In genomic region chr12:28622416-28622815, GRCh38 we compare ENCODE assay signal across 18 cellular contexts.
DNase-seq lines count a peak whose midpoint lies in the region; TF ChIP-seq lines count a peak whose summit lies in the region.
"Had no signal": no experiment of that assay in that cellular context is flagged by ENCODE, and none has a peak within 500 bp of the region (broad histone marks: within the 10 kb centered on the region; RNA-seq: fewer than 3 reads in every experiment).

No MANE protein-coding gene starts in this region.

- no peak overlapping the region for H3K27ac Mint-ChIP-seq in MCF 10A (ENCODE audit: low read depth, unreplicated experiment)
- no peak overlapping the region for H3K27ac Mint-ChIP-seq in activated CD4-positive, alpha-beta memory T cell treated with anti-CD3 and anti-CD28 coated beads, Interleukin-2, amount 10 ng/mL, durations not matched to agents 7 days and 5 days
- H3K27ac Mint-ChIP-seq in activated naive CD4-positive, alpha-beta T cell treated with anti-CD3 and anti-CD28 coated beads for 36 hours: no peak overlapping the region
- H3K27ac Mint-ChIP-seq: activated naive CD4-positive, alpha-beta T cell treated with anti-CD3 and anti-CD28 coated beads, Interleukin-2, amount 50 U/mL, for 24 hours had no signal

- no peaks in the 10 kb centered on the region for H3K36me3 ChIP-seq in breast epithelium
- H3K36me3 ChIP-seq: Peyer's patch had no signal

- no peaks in the 10 kb centered on the region for H3K4me1 Mint-ChIP-seq in MCF 10A (ENCODE audit: insufficient read depth, unreplicated experiment)
- H3K4me1 Mint-ChIP-seq in activated CD4-positive, alpha-beta memory T cell treated with anti-CD3 and anti-CD28 coated beads, Interleukin-2, amount 10 ng/mL, durations not matched to agents 7 days and 5 days: no peaks in the 10 kb centered on the region
- H3K4me1 Mint-ChIP-seq in activated naive CD4-positive, alpha-beta T cell treated with anti-CD3 and anti-CD28 coated beads for 36 hours (ENCODE audit: low read depth): no peaks in the 10 kb centered on the region
- H3K4me1 Mint-ChIP-seq: activated naive CD4-positive, alpha-beta T cell treated with anti-CD3 and anti-CD28 coated beads, Interleukin-2, amount 50 U/mL, for 24 hours had no signal

- no peak overlapping the region for H3K4me3 Mint-ChIP-seq in MCF 10A (ENCODE audit: unreplicated experiment)
- H3K4me3 Mint-ChIP-seq in activated CD4-positive, alpha-beta memory T cell treated with anti-CD3 and anti-CD28 coated beads, Interleukin-2, amount 10 ng/mL, durations not matched to agents 7 days and 5 days: no peak overlapping the region
- no peak overlapping the region for H3K4me3 Mint-ChIP-seq in activated naive CD4-positive, alpha-beta T cell treated with anti-CD3 and anti-CD28 coated beads for 36 hours
- H3K4me3 Mint-ChIP-seq: activated naive CD4-positive, alpha-beta T cell treated with anti-CD3 and anti-CD28 coated beads, Interleukin-2, amount 50 U/mL, for 24 hours had no signal

- no peaks in the 10 kb centered on the region for H3K9me3 Mint-ChIP-seq in MCF 10A (ENCODE audit: unreplicated experiment)
- H3K9me3 Mint-ChIP-seq in activated CD4-positive, alpha-beta memory T cell treated with anti-CD3 and anti-CD28 coated beads, Interleukin-2, amount 10 ng/mL, durations not matched to agents 7 days and 5 days: no peaks in the 10 kb centered on the region
- no peaks in the 10 kb centered on the region for H3K9me3 Mint-ChIP-seq in activated naive CD4-positive, alpha-beta T cell treated with anti-CD3 and anti-CD28 coated beads for 36 hours

- no peak for TF ChIP-seq CTCF in MCF 10A (IDR thresholded peaks at IDR 0.05; ENCODE audit: unreplicated experiment)
- no peak for TF ChIP-seq CTCF in breast epithelium (IDR thresholded peaks at IDR 0.05)

- CTCF ChIA-PET in MCF 10A (lab: Yijun Ruan, JAX): interaction anchor here (0.6 kb wide), 1 partner anchor 431 kb away, joined by 3 read pairs; no protein-coding TSS in a partner anchor
- CTCF ChIA-PET in activated CD4-positive, alpha-beta memory T cell treated with anti-CD3 and anti-CD28 coated beads, Interleukin-2, amount 10 ng/mL, durations not matched to agents 7 days and 5 days (lab: Charles Lee): no interaction called here
- CTCF ChIA-PET in activated naive CD4-positive, alpha-beta T cell treated with anti-CD3 and anti-CD28 coated beads for 36 hours (lab: Charles Lee): no interaction called here

- H3K27me3 ChIP-seq in breast epithelium: no peaks in the 10 kb centered on the region
- H3K27me3 ChIP-seq: hepatocyte, Peyer's patch had no signal

- no peaks in the 10 kb centered on the region for H3K36me3 Mint-ChIP-seq in MCF 10A (ENCODE audit: insufficient read depth, unreplicated experiment)
- H3K36me3 Mint-ChIP-seq in activated CD4-positive, alpha-beta memory T cell treated with anti-CD3 and anti-CD28 coated beads, Interleukin-2, amount 10 ng/mL, durations not matched to agents 7 days and 5 days (ENCODE audit: low read depth): no peaks in the 10 kb centered on the region
- H3K36me3 Mint-ChIP-seq in activated naive CD4-positive, alpha-beta T cell treated with anti-CD3 and anti-CD28 coated beads for 36 hours (ENCODE audit: low read depth): no peaks in the 10 kb centered on the region
- H3K36me3 Mint-ChIP-seq: activated naive CD4-positive, alpha-beta T cell treated with anti-CD3 and anti-CD28 coated beads, Interleukin-2, amount 50 U/mL, for 24 hours had no signal

- BruUV-seq in MCF 10A (replicated peaks; lab: Mats Ljungman, UMichigan): no TSS peak

- H3K27me3 Mint-ChIP-seq in MCF 10A (ENCODE audit: insufficient read depth, unreplicated experiment): no peaks in the 10 kb centered on the region
- H3K27me3 Mint-ChIP-seq in activated CD4-positive, alpha-beta memory T cell treated with anti-CD3 and anti-CD28 coated beads, Interleukin-2, amount 10 ng/mL, durations not matched to agents 7 days and 5 days: peaks cover 3% of the 10 kb centered on the region
- H3K27me3 Mint-ChIP-seq in activated naive CD4-positive, alpha-beta T cell treated with anti-CD3 and anti-CD28 coated beads for 36 hours (ENCODE audit: low read depth): peaks cover 3% of the 10 kb centered on the region

- intact Hi-C loops in MCF 10A (cut with micrococcal nuclease) (no loop called here), breast epithelium (cut with DNase I; ENCODE audit: low total_unique reads) (no loop called here)
- intact Hi-C loops in activated naive CD4-positive, alpha-beta T cell treated with anti-CD3 and anti-CD28 coated beads for 36 hours (cut with micrococcal nuclease): no loop called here

- H3K4me3 ChIP-seq in breast epithelium: no peak overlapping the region
- H3K4me3 ChIP-seq: hepatocyte, Peyer's patch had no signal

- H3K27ac ChIP-seq in breast epithelium: no peak overlapping the region
- H3K27ac ChIP-seq: 22Rv1, hepatocyte, Peyer's patch had no signal

- no peak for TF ChIP-seq POLR2A in breast epithelium (IDR thresholded peaks at IDR 0.05)

- H3K4me1 ChIP-seq in breast epithelium: no peaks in the 10 kb centered on the region
- H3K4me1 ChIP-seq: Peyer's patch had no signal

- no peaks in the 10 kb centered on the region for H3K9me3 ChIP-seq in breast epithelium
- H3K9me3 ChIP-seq: Peyer's patch had no signal

- DNase-seq in MCF 10A (ENCODE audit: unreplicated experiment): peak; percentile 23
- DNase-seq in breast epithelium (ENCODE audit: low spot score in 2 of 2): no peak
- DNase-seq in amniotic epithelial cell (ENCODE audit: low read depth): peak; percentile 62
- DNase-seq in fibroblast of the conjunctiva (ENCODE audit: low read depth): peak; percentile 40
- DNase-seq in activated CD4-positive, alpha-beta memory T cell treated with anti-CD3 and anti-CD28 coated beads, Interleukin-2, amount 10 ng/mL, durations not matched to agents 7 days and 5 days: no peak
- DNase-seq in activated naive CD4-positive, alpha-beta T cell treated with anti-CD3 and anti-CD28 coated beads for 36 hours: no peak
- DNase-seq in H4 (ENCODE audit: low spot score): no peak
- no peak for DNase-seq in SW 1271 (lab: John Stamatoyannopoulos, UW)
- DNase-seq: activated CD4-positive, alpha-beta T cell treated with anti-CD3 and anti-CD28 coated beads for 1 hour; central memory CD4-positive, alpha-beta T cell; left cardiac atrium; NCI-H2107; NCI-H774; Peyer's patch; substantia nigra had no signal

- POLR2A ChIA-PET in MCF 10A (lab: Yijun Ruan, JAX): interaction anchor here (0.6 kb wide), 1 partner anchor 13 kb away, joined by 3 read pairs; no protein-coding TSS in a partner anchor
- POLR2A ChIA-PET in activated CD4-positive, alpha-beta memory T cell treated with anti-CD3 and anti-CD28 coated beads, Interleukin-2, amount 10 ng/mL, durations not matched to agents 7 days and 5 days (lab: Charles Lee): no interaction called here

Comparison
In these comparisons a context has a peak if more than half of its experiments do, and no peak if none do; other contexts are left out.
1. DNase-seq: peak in MCF 10A (single experiment), amniotic epithelial cell (single experiment) and fibroblast of the conjunctiva (single experiment); none in breast epithelium (0 of 2), activated CD4-positive, alpha-beta memory T cell treated with anti-CD3 and anti-CD28 coated beads, Interleukin-2, amount 10 ng/mL, durations not matched to agents 7 days and 5 days (single experiment), activated naive CD4-positive, alpha-beta T cell treated with anti-CD3 and anti-CD28 coated beads for 36 hours (single experiment), H4 (single experiment) and SW 1271 (0 of 2).